ENCODE assay signal across 1 cellular context in genomic region chr13:107847406-107847805, GRCh38.
TF ChIP-seq lines count a peak whose summit lies in the region.

No MANE protein-coding gene starts in this region.

TF ChIP-seq in GM23338, 12 proteins besides CTCF, POLR2A, EP300 and RAD21 (continued from another document):
- TF ChIP-seq ZNF462 (CRISPR knock-in tag; IDR thresholded peaks at IDR 0.05) (no peak), POLR2AphosphoS5 (IDR thresholded peaks at IDR 0.05; ENCODE audit: low read depth) (no peak), NANOG (IDR thresholded peaks at IDR 0.05; ENCODE audit: borderline replicate concordance) (no peak), CREB1 (CRISPR knock-in tag; IDR thresholded peaks at IDR 0.05; ENCODE audit: low read depth) (no peak), REST (IDR thresholded peaks at IDR 0.05; ENCODE audit: unreplicated experiment) (no peak), EZH2phosphoT487 (IDR thresholded peaks at IDR 0.05; ENCODE audit: unreplicated experiment) (no peak), ZNF331 (CRISPR knock-in tag; IDR thresholded peaks at IDR 0.05; ENCODE audit: low read depth) (no peak), EZH2 (IDR thresholded peaks at IDR 0.05; ENCODE audit: low read depth, unreplicated experiment) (no peak)
